8 cellular contexts compared by ENCODE assay signal in genomic region chrX:64975989-64976672, GRCh38. TPM values are rescaled to one million over a fixed set of nuclear protein-coding genes. Genes with fewer than 3 reads are reported as not detected.
DNase-seq lines count a peak whose midpoint lies in the region; ATAC-seq and TF ChIP-seq lines count a peak whose summit lies in the region.

A gene with protein sequence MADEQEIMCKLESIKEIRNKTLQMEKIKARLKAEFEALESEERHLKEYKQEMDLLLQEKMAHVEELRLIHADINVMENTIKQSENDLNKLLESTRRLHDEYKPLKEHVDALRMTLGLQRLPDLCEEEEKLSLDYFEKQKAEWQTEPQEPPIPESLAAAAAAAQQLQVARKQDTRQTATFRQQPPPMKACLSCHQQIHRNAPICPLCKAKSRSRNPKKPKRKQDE (minus strand): TSS chrX:64976450. CDS start chrX:64976377, 73 bp downstream.

- H2AFZ ChIP-seq in KMS-11 (ENCODE audit: low read depth): peak within 1 kb of the TSS; percentile 66

- 0 to 1% methylated on average over 10 to 17 of the region's 17 CpGs for WGBS in body of pancreas, 2 donors

- no peak for TF ChIP-seq CTCF in KMS-11 (conservative IDR thresholded peaks at IDR 0.05; ENCODE audit: low read depth, low read length)
- no peak for TF ChIP-seq CTCF in body of pancreas (IDR thresholded peaks at IDR 0.05)

- peak within 1 kb of the TSS; percentile 69 for H3K4me2 ChIP-seq in KMS-11

- intact Hi-C loops in body of pancreas (cut with DNase I): no loop called here
- intact Hi-C loops in sciatic nerve (cut with DNase I): no loop called here

- H4K20me1 ChIP-seq in KMS-11 (ENCODE audit: insufficient read depth): no peaks in the 10 kb centered on the region

- ATAC-seq in GM21717 (IDR thresholded peaks at IDR 0.05; ENCODE audit: unreplicated experiment) (peak; percentile 100), body of pancreas (peak; percentile 99), sciatic nerve (peak; percentile 99)

- H3K27ac ChIP-seq in KMS-11 (peak within 1 kb of the TSS; percentile 24; the same call in 1 of the 2 replicates), body of pancreas (peak within 1 kb of the TSS in 1 of 4 donors; percentile 25)

- H3K9me3 ChIP-seq in body of pancreas: no peaks in the 10 kb centered on the region

- no peak for TF ChIP-seq POLR2A in body of pancreas (IDR thresholded peaks at IDR 0.05)

- DNase-seq in DMS 273 treated with DMSO at 0.1 percent for 48 hours (lab: John Stamatoyannopoulos, UW) (peak; percentile 23), T1000 (lab: John Stamatoyannopoulos, UW) (peak; percentile 63), body of pancreas (peak; percentile 75 to 83 (median 82)), iPS DF 19.7 (ENCODE audit: low read depth, low spot score) (peak; percentile 15), sciatic nerve (ENCODE audit: low spot score) (peak; percentile 80), NCI-H2171 treated with DMSO at 0.1 percent for 48 hours (lab: John Stamatoyannopoulos, UW) (no peak)

- H3K4me3 ChIP-seq in KMS-11 (IDR thresholded peaks at IDR 0.05; ENCODE audit: insufficient read depth, low read depth, low read length) (no peak within 1 kb of the TSS), body of pancreas (peak within 1 kb of the TSS in 1 of 2 donors; percentile 56)

- H3K36me3 ChIP-seq in KMS-11 (ENCODE audit: insufficient read depth) (no peaks in the 10 kb centered on the region), body of pancreas (replicated peaks in 1 of 2; ENCODE audit: insufficient read depth in 1 of 2, low read depth in 2 of 2) (no peaks in the 10 kb centered on the region)

- H3K4me1 ChIP-seq in KMS-11 (ENCODE audit: low read depth, poor library complexity, severe bottlenecking) (peaks cover 20% of the 10 kb centered on the region), body of pancreas (peaks cover 5% of the 10 kb centered on the region)

- H3K27me3 ChIP-seq in KMS-11 (ENCODE audit: insufficient read depth, low read depth) (no peaks in the 10 kb centered on the region), body of pancreas (no peaks in the 10 kb centered on the region)

- H3K9ac ChIP-seq in KMS-11: peak within 1 kb of the TSS; percentile 41; the same call in 1 of the 2 replicates

- no peaks in the 10 kb centered on the region for H3K79me2 ChIP-seq in KMS-11 (ENCODE audit: insufficient read depth, low read depth)

RNA-seq across cellular contexts. Expression of the gene that starts here (rescaled TPM):
- total RNA-seq in body of pancreas: 1 to 10 TPM; 4.6 to 6.2 TPM
- 13.1 TPM for total RNA-seq in sciatic nerve
